ENCODE assay signal across 2 cellular contexts in the genomic region with DNA sequence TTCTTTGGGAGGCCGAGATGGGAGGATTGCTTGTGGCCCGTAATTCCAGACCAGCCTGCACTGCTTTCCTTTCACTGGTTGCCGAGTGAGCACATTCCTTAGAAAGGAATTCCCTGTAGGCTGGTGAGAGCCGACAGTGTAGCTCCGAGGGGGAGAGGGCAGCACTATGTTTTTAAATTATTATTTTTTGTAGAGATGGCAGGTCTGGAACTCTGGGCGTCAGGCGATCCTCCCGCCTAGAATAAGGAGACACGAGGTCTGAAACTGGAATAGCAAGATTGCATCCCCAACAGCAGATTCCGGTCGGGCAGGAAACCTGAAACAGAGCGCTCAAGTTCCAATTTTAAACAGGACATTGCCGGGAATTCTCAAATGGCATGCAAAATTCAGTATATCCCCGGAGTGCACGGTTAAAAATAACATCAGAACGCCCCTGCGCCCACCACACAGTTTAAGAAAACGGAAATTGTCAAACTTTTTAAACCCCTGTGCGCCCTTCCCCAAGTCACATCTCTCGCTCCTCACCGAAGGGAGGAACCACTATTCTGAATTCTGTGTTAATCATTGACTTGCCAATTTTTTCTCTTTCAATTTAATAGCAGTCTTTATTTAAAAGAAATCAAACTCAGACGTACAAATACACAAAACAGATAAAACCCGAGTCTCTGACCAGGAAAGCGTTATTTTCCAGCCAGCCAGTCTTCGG.
TF ChIP-seq lines count a peak whose summit lies in the region.

No MANE protein-coding gene starts in this region.

TF ChIP-seq in SK-N-SH, 30 proteins besides CTCF, POLR2A, EP300 and RAD21:
- TF ChIP-seq TEAD4 (IDR thresholded peaks at IDR 0.05; ENCODE audit: borderline replicate concordance, insufficient read depth) (no peak), EZH2phosphoT487 (IDR thresholded peaks at IDR 0.05; ENCODE audit: borderline replicate concordance, low read depth) (no peak), POLR2AphosphoS5 (IDR thresholded peaks at IDR 0.05; ENCODE audit: low read depth, low read length) (peak; percentile 48; the same call in 1 of the 2 replicates), MXI1 (IDR thresholded peaks at IDR 0.05; ENCODE audit: low read depth, low read length) (peak; percentile 20), TAF1 (IDR thresholded peaks at IDR 0.05; ENCODE audit: borderline replicate concordance, low read depth, low read length) (0 out of 2 replicates have a peak, but pooled peaks have one; percentile 26), YY1 (IDR thresholded peaks at IDR 0.05; ENCODE audit: low read depth) (no peak)
- TF ChIP-seq, protein P1, sequence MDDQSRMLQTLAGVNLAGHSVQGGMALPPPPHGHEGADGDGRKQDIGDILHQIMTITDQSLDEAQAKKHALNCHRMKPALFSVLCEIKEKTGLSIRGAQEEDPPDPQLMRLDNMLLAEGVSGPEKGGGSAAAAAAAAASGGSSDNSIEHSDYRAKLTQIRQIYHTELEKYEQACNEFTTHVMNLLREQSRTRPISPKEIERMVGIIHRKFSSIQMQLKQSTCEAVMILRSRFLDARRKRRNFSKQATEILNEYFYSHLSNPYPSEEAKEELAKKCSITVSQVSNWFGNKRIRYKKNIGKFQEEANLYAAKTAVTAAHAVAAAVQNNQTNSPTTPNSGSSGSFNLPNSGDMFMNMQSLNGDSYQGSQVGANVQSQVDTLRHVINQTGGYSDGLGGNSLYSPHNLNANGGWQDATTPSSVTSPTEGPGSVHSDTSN (IDR thresholded peaks at IDR 0.05): no peak
- TF ChIP-seq, protein P2, sequence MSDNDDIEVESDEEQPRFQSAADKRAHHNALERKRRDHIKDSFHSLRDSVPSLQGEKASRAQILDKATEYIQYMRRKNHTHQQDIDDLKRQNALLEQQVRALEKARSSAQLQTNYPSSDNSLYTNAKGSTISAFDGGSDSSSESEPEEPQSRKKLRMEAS (IDR thresholded peaks at IDR 0.05; ENCODE audit: low read depth): peak; percentile 96
- TF ChIP-seq, protein P3, sequence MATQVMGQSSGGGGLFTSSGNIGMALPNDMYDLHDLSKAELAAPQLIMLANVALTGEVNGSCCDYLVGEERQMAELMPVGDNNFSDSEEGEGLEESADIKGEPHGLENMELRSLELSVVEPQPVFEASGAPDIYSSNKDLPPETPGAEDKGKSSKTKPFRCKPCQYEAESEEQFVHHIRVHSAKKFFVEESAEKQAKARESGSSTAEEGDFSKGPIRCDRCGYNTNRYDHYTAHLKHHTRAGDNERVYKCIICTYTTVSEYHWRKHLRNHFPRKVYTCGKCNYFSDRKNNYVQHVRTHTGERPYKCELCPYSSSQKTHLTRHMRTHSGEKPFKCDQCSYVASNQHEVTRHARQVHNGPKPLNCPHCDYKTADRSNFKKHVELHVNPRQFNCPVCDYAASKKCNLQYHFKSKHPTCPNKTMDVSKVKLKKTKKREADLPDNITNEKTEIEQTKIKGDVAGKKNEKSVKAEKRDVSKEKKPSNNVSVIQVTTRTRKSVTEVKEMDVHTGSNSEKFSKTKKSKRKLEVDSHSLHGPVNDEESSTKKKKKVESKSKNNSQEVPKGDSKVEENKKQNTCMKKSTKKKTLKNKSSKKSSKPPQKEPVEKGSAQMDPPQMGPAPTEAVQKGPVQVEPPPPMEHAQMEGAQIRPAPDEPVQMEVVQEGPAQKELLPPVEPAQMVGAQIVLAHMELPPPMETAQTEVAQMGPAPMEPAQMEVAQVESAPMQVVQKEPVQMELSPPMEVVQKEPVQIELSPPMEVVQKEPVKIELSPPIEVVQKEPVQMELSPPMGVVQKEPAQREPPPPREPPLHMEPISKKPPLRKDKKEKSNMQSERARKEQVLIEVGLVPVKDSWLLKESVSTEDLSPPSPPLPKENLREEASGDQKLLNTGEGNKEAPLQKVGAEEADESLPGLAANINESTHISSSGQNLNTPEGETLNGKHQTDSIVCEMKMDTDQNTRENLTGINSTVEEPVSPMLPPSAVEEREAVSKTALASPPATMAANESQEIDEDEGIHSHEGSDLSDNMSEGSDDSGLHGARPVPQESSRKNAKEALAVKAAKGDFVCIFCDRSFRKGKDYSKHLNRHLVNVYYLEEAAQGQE (IDR thresholded peaks at IDR 0.05; ENCODE audit: low read depth, low read length): 0 out of 2 replicates have a peak, but pooled peaks have one; percentile 4

TF ChIP-seq in GM12878, 131 proteins besides CTCF, POLR2A, EP300 and RAD21 (continues in another document):
- no peak for TF ChIP-seq NBN (IDR thresholded peaks at IDR 0.05)
- TF ChIP-seq SPI1 (IDR thresholded peaks at IDR 0.05; ENCODE audit: borderline replicate concordance, insufficient read depth, low read depth, low read length): no peak
- no peak for TF ChIP-seq JUND (IDR thresholded peaks at IDR 0.05; ENCODE audit: low read depth, low read length)
- peak; percentile 58 for TF ChIP-seq IKZF1 (conservative IDR thresholded peaks at IDR 0.05)
- TF ChIP-seq ZNF217 (IDR thresholded peaks at IDR 0.05): no peak
- no peak for TF ChIP-seq PML (IDR thresholded peaks at IDR 0.05; ENCODE audit: low read length)
- TF ChIP-seq MEF2A (IDR thresholded peaks at IDR 0.05; ENCODE audit: insufficient read depth, low read depth, low read length): no peak
- no peak for TF ChIP-seq RCOR1 (conservative IDR thresholded peaks at IDR 0.05; ENCODE audit: low read depth, low read length)
- TF ChIP-seq, protein P4, sequence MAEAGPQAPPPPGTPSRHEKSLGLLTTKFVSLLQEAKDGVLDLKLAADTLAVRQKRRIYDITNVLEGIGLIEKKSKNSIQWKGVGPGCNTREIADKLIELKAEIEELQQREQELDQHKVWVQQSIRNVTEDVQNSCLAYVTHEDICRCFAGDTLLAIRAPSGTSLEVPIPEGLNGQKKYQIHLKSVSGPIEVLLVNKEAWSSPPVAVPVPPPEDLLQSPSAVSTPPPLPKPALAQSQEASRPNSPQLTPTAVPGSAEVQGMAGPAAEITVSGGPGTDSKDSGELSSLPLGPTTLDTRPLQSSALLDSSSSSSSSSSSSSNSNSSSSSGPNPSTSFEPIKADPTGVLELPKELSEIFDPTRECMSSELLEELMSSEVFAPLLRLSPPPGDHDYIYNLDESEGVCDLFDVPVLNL (IDR thresholded peaks at IDR 0.05; ENCODE audit: low read depth, low read length): no peak
- TF ChIP-seq, protein P5, sequence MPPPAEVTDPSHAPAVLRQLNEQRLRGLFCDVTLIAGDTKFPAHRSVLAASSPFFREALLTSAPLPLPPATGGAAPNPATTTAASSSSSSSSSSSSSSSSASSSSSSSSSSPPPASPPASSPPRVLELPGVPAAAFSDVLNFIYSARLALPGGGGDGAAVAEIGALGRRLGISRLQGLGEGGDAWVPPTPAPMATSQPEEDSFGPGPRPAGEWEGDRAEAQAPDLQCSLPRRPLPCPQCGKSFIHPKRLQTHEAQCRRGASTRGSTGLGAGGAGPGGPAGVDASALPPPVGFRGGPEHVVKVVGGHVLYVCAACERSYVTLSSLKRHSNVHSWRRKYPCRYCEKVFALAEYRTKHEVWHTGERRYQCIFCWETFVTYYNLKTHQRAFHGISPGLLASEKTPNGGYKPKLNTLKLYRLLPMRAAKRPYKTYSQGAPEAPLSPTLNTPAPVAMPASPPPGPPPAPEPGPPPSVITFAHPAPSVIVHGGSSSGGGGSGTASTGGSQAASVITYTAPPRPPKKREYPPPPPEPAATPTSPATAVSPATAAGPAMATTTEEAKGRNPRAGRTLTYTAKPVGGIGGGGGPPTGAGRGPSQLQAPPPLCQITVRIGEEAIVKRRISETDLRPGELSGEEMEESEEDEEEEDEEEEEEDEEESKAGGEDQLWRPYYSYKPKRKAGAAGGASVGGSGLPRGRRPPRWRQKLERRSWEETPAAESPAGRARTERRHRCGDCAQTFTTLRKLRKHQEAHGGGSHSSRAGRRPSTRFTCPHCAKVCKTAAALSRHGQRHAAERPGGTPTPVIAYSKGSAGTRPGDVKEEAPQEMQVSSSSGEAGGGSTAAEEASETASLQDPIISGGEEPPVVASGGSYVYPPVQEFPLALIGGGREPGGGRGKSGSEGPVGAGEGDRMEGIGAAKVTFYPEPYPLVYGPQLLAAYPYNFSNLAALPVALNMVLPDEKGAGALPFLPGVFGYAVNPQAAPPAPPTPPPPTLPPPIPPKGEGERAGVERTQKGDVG (CRISPR knock-in tag; IDR thresholded peaks at IDR 0.05): no peak
- TF ChIP-seq, protein P6, sequence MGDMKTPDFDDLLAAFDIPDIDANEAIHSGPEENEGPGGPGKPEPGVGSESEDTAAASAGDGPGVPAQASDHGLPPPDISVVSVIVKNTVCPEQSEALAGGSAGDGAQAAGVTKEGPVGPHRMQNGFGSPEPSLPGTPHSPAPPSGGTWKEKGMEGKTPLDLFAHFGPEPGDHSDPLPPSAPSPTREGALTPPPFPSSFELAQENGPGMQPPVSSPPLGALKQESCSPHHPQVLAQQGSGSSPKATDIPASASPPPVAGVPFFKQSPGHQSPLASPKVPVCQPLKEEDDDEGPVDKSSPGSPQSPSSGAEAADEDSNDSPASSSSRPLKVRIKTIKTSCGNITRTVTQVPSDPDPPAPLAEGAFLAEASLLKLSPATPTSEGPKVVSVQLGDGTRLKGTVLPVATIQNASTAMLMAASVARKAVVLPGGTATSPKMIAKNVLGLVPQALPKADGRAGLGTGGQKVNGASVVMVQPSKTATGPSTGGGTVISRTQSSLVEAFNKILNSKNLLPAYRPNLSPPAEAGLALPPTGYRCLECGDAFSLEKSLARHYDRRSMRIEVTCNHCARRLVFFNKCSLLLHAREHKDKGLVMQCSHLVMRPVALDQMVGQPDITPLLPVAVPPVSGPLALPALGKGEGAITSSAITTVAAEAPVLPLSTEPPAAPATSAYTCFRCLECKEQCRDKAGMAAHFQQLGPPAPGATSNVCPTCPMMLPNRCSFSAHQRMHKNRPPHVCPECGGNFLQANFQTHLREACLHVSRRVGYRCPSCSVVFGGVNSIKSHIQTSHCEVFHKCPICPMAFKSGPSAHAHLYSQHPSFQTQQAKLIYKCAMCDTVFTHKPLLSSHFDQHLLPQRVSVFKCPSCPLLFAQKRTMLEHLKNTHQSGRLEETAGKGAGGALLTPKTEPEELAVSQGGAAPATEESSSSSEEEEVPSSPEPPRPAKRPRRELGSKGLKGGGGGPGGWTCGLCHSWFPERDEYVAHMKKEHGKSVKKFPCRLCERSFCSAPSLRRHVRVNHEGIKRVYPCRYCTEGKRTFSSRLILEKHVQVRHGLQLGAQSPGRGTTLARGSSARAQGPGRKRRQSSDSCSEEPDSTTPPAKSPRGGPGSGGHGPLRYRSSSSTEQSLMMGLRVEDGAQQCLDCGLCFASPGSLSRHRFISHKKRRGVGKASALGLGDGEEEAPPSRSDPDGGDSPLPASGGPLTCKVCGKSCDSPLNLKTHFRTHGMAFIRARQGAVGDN (IDR thresholded peaks at IDR 0.05): peak; percentile 39; the same call in 1 of the 2 replicates
- TF ChIP-seq, protein P7, sequence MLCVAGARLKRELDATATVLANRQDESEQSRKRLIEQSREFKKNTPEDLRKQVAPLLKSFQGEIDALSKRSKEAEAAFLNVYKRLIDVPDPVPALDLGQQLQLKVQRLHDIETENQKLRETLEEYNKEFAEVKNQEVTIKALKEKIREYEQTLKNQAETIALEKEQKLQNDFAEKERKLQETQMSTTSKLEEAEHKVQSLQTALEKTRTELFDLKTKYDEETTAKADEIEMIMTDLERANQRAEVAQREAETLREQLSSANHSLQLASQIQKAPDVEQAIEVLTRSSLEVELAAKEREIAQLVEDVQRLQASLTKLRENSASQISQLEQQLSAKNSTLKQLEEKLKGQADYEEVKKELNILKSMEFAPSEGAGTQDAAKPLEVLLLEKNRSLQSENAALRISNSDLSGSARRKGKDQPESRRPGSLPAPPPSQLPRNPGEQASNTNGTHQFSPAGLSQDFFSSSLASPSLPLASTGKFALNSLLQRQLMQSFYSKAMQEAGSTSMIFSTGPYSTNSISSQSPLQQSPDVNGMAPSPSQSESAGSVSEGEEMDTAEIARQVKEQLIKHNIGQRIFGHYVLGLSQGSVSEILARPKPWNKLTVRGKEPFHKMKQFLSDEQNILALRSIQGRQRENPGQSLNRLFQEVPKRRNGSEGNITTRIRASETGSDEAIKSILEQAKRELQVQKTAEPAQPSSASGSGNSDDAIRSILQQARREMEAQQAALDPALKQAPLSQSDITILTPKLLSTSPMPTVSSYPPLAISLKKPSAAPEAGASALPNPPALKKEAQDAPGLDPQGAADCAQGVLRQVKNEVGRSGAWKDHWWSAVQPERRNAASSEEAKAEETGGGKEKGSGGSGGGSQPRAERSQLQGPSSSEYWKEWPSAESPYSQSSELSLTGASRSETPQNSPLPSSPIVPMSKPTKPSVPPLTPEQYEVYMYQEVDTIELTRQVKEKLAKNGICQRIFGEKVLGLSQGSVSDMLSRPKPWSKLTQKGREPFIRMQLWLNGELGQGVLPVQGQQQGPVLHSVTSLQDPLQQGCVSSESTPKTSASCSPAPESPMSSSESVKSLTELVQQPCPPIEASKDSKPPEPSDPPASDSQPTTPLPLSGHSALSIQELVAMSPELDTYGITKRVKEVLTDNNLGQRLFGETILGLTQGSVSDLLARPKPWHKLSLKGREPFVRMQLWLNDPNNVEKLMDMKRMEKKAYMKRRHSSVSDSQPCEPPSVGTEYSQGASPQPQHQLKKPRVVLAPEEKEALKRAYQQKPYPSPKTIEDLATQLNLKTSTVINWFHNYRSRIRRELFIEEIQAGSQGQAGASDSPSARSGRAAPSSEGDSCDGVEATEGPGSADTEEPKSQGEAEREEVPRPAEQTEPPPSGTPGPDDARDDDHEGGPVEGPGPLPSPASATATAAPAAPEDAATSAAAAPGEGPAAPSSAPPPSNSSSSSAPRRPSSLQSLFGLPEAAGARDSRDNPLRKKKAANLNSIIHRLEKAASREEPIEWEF (IDR thresholded peaks at IDR 0.05; ENCODE audit: insufficient replicate concordance, low read depth, low read length): no peak
- TF ChIP-seq RFX5 (IDR thresholded peaks at IDR 0.05; ENCODE audit: low read depth, low read length): no peak
- TF ChIP-seq, protein P3 (IDR thresholded peaks at IDR 0.05; ENCODE audit: low read depth, low read length): no peak
- TF ChIP-seq CBX3 (IDR thresholded peaks at IDR 0.05; ENCODE audit: borderline replicate concordance, low read depth): no peak
- no peak for TF ChIP-seq SIN3A (IDR thresholded peaks at IDR 0.05; ENCODE audit: low read depth, low read length)
- no peak for TF ChIP-seq SUPT20H (IDR thresholded peaks at IDR 0.05; ENCODE audit: borderline replicate concordance, control insufficient read depth, low read depth, low read length)
